ENCODE assay signal across 8 cellular contexts in the genomic region with DNA sequence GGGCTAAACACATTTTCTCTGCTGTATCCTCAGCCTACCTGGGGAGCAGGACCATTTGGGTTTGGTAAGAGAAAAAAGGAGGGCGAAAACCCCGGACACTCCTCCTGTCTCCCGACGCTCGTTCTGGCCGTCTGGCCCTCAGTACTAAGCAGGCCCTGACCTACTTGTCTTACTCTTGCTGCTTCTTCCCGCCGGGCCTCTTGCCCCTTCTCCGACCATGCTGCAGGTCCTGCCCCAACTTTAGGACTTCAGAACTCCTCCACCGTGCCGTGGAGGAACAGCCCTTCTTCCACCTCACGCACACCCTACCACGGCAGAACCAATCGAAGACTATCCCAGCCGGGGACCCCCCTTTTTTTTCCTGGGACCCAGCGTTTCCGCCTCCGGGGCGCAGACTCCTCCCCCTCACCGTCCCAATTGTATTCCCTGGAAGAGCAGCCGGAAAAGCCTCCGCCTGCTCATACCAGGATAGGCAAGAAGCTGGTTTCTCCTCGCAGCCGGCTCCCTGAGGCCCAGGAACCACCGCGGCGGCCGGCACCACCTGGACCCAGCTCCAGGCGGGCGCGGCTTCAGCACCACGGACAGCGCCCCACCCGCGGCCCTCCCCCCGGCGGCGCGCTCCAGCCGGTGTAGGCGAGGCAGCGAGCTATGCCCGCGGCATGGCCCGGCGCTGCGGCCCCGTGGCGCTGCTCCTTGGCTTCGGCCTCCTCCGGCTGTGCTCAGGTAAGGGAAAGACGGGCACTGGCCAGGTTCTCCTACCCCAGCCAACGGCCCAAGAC. TPM values are rescaled to one million over a fixed set of nuclear protein-coding genes. Genes with fewer than 3 reads are reported as not detected.
DNase-seq lines count a peak whose midpoint lies in the region; ATAC-seq lines count a peak whose summit lies in the region.

A gene with protein sequence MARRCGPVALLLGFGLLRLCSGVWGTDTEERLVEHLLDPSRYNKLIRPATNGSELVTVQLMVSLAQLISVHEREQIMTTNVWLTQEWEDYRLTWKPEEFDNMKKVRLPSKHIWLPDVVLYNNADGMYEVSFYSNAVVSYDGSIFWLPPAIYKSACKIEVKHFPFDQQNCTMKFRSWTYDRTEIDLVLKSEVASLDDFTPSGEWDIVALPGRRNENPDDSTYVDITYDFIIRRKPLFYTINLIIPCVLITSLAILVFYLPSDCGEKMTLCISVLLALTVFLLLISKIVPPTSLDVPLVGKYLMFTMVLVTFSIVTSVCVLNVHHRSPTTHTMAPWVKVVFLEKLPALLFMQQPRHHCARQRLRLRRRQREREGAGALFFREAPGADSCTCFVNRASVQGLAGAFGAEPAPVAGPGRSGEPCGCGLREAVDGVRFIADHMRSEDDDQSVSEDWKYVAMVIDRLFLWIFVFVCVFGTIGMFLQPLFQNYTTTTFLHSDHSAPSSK (plus strand): TSS at position 393 of the 779 bp plus-strand sequence. CDS start 267 bp downstream, at position 660.

- no peaks in the 10 kb centered on the region for H3K9me3 Mint-ChIP-seq in naive thymus-derived CD8-positive, alpha-beta T cell
- H3K9me3 Mint-ChIP-seq in stimulated activated memory B cell treated with anti-CD40 and anti-IgM and Interleukin-4, amounts not matched to agents 10 μg/mL and 1 μg/mL and 100 μg/mL, for 72 hours, result no peaks in the 10 kb centered on the region

- H3K4me3 Mint-ChIP-seq in naive thymus-derived CD8-positive, alpha-beta T cell, result peak within 1 kb of the TSS in 6 of 10 donors; percentile 18 to 75 (median 46)
- H3K4me3 Mint-ChIP-seq in stimulated activated memory B cell treated with anti-CD40 and anti-IgM and Interleukin-4, amounts not matched to agents 10 μg/mL and 1 μg/mL and 100 μg/mL, for 72 hours, result peak within 1 kb of the TSS; percentile 13

- H3K36me3 ChIP-seq in esophagus (ENCODE audit: control insufficient read depth in 2 of 2, insufficient read depth in 2 of 2, low read length in 1 of 2), result no peaks in the 10 kb centered on the region

- peaks cover 8 to 11% of the 10 kb centered on the region in 2 donors for H3K4me1 ChIP-seq in esophagus (ENCODE audit: control insufficient read depth in 2 of 2, insufficient read depth in 2 of 2, low read length in 1 of 2)

- H3K27me3 Mint-ChIP-seq in naive thymus-derived CD8-positive, alpha-beta T cell, result peaks cover 7 to 34% (median 23%) of the 10 kb centered on the region in 5 donors
- peaks cover 45% of the 10 kb centered on the region for H3K27me3 Mint-ChIP-seq in stimulated activated memory B cell treated with anti-CD40 and anti-IgM and Interleukin-4, amounts not matched to agents 10 μg/mL and 1 μg/mL and 100 μg/mL, for 72 hours

- peak within 1 kb of the TSS; percentile 28 to 30 for H3K4me3 ChIP-seq in esophagus (ENCODE audit: low read depth in 1 of 2, low read length in 2 of 2)

- H3K27ac ChIP-seq in esophagus (ENCODE audit: low read depth in 2 of 2, low read length in 1 of 2), result no peak within 1 kb of the TSS

- WGBS in esophagus, 2 donors, result 2% methylated on average over 50 to 53 of the region's 53 CpGs

- H3K9me3 ChIP-seq in esophagus (ENCODE audit: control insufficient read depth in 2 of 2, insufficient read depth in 1 of 2, low read depth in 1 of 2, low read length in 1 of 2), result no peaks in the 10 kb centered on the region

- H3K27ac Mint-ChIP-seq in naive thymus-derived CD8-positive, alpha-beta T cell, result peak within 1 kb of the TSS in 4 of 10 donors; percentile 40 to 68 (median 52)
- no peak within 1 kb of the TSS for H3K27ac Mint-ChIP-seq in stimulated activated memory B cell treated with anti-CD40 and anti-IgM and Interleukin-4, amounts not matched to agents 10 μg/mL and 1 μg/mL and 100 μg/mL, for 72 hours

- H3K27me3 ChIP-seq in esophagus (ENCODE audit: control insufficient read depth in 1 of 2, insufficient read depth in 2 of 2, low read length in 2 of 2), result no peaks in the 10 kb centered on the region

- DNase-seq in CD1c-positive myeloid dendritic cell (ENCODE audit: extremely low spot score), result peak; percentile 77
- DNase-seq in NCI-H82 (lab: John Stamatoyannopoulos, UW), result peak; percentile 90
- DNase-seq in activated T-cell treated with anti-CD3 and anti-CD28 coated beads for 4 hours, result peak; percentile 45
- DNase-seq in naive thymus-derived CD8-positive, alpha-beta T cell, result peak; percentile 53 to 86 (median 74)

- ATAC-seq in HG03520 (IDR thresholded peaks at IDR 0.05; ENCODE audit: unreplicated experiment), result peak; percentile 44
- ATAC-seq in naive thymus-derived CD8-positive, alpha-beta T cell, result peak; percentile 99
- ATAC-seq in stimulated activated memory B cell treated with anti-CD40 and anti-IgM and Interleukin-4, amounts not matched to agents 10 μg/mL and 1 μg/mL and 100 μg/mL, for 72 hours, result peak; percentile 90
- ATAC-seq in GM18520 (IDR thresholded peaks at IDR 0.05; ENCODE audit: unreplicated experiment), result no peak

- H3K36me3 Mint-ChIP-seq in naive thymus-derived CD8-positive, alpha-beta T cell, result no peaks in the 10 kb centered on the region
- H3K36me3 Mint-ChIP-seq in stimulated activated memory B cell treated with anti-CD40 and anti-IgM and Interleukin-4, amounts not matched to agents 10 μg/mL and 1 μg/mL and 100 μg/mL, for 72 hours, result no peaks in the 10 kb centered on the region

- POLR2A ChIA-PET in naive thymus-derived CD8-positive, alpha-beta T cell (lab: Charles Lee), result interaction anchor here (1.3 kb wide), 1 partner anchor 9 kb away, joined by 6 read pairs; no protein-coding TSS in a partner anchor

- peaks cover 3 to 14% (median 10%) of the 10 kb centered on the region in 4 donors for H3K4me1 Mint-ChIP-seq in naive thymus-derived CD8-positive, alpha-beta T cell
- H3K4me1 Mint-ChIP-seq in stimulated activated memory B cell treated with anti-CD40 and anti-IgM and Interleukin-4, amounts not matched to agents 10 μg/mL and 1 μg/mL and 100 μg/mL, for 72 hours, result peaks cover 12% of the 10 kb centered on the region

RNA-seq across cellular contexts. Expression of the gene that starts here (rescaled TPM):
- polyA plus RNA-seq in esophagus, result under 1 TPM; 0.11 to 0.18 TPM
- not detected for total RNA-seq in naive thymus-derived CD8-positive, alpha-beta T cell
- polyA plus RNA-seq in naive thymus-derived CD8-positive, alpha-beta T cell, result under 1 TPM in 1 of 3 donors, not detected in 2; 0.03 TPM

Comparison
In these comparisons a context has a peak if more than half of its experiments do, and no peak if none do; other contexts are left out.
1. Peak in DNase-seq and ATAC-seq in naive thymus-derived CD8-positive, alpha-beta T cell; RNA of the gene not detected or under 1 TPM.